In the genomic region with DNA sequence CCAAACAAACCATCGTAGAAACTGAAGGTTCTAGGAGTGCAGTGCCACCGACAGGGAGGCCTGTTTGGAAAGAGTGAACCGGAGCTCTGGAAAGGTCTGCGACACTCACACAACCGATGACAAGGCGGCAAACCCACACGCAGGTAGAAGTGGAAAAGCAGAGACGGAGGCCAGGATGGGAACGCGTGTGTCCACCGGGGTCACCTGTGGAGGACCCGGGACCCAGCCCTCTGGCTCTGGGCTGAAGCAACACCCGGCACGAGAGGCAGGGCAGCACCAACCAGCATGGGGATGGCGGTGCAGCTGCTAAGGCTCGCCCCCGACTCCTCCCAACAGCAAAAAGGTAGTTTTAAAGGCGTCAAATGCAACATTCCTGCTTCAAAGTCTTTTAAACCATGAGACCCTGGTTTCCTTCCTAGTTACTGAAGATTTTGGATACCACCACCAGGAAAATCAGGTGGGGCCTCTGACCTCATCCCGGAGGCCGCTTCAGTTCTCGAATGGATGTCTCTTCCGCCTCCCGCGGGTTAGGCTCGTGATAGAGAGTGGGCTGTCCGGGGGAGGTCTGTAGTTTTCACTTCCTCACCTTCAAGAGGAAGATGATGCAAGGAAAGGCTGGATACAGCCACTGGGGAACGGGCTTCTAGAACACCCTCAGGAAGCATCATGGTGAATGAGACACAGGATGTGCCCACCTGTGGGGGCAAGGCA, we compare ENCODE assay signal across 1 cellular context.
TF ChIP-seq lines count a peak whose summit lies in the region.

No MANE protein-coding gene starts in this region.

TF ChIP-seq in H1, 55 proteins besides CTCF, POLR2A, EP300 and RAD21 (continued from another document):
- no peak for TF ChIP-seq RBBP5 (IDR thresholded peaks at IDR 0.05; ENCODE audit: borderline replicate concordance, low read depth, low read length)
- no peak for TF ChIP-seq CTBP2 (IDR thresholded peaks at IDR 0.05; ENCODE audit: borderline replicate concordance, insufficient read depth, insufficient read length, low read length)
- TF ChIP-seq SIN3A (conservative IDR thresholded peaks at IDR 0.05 in 1 of 2, IDR thresholded peaks at IDR 0.05 in 1 of 2; ENCODE audit: low read depth in 1 of 2, low read length in 2 of 2), result no peak
- no peak for TF ChIP-seq HDAC2 (IDR thresholded peaks at IDR 0.05; ENCODE audit: borderline replicate concordance in 1 of 2, low read depth in 2 of 2, low read length in 2 of 2)
- no peak for TF ChIP-seq BACH1 (IDR thresholded peaks at IDR 0.05; ENCODE audit: low read length)
- TF ChIP-seq JUND (IDR thresholded peaks at IDR 0.05; ENCODE audit: low read length), result no peak
- TF ChIP-seq RNF2 (IDR thresholded peaks at IDR 0.05; ENCODE audit: borderline replicate concordance, low read depth, low read length, missing control alignments, poor library complexity, severe bottlenecking), result no peak
- TF ChIP-seq SRF (IDR thresholded peaks at IDR 0.05; ENCODE audit: low read depth, low read length), result no peak
- TF ChIP-seq TAF1 (IDR thresholded peaks at IDR 0.05; ENCODE audit: low read depth, low read length), result no peak
- TF ChIP-seq GABPA (IDR thresholded peaks at IDR 0.05; ENCODE audit: borderline replicate concordance, insufficient read depth, low read length), result no peak
- no peak for TF ChIP-seq NANOG (IDR thresholded peaks at IDR 0.05; ENCODE audit: insufficient read depth, low read depth, low read length, poor library complexity, severe bottlenecking)
- TF ChIP-seq ASH2L (IDR thresholded peaks at IDR 0.05; ENCODE audit: low read length), result no peak
- no peak for TF ChIP-seq CBX8 (IDR thresholded peaks at IDR 0.05; ENCODE audit: borderline replicate concordance, low read depth, low read length)
- TF ChIP-seq SIX5 (IDR thresholded peaks at IDR 0.05; ENCODE audit: low read depth, low read length), result no peak
